In the genomic region with DNA sequence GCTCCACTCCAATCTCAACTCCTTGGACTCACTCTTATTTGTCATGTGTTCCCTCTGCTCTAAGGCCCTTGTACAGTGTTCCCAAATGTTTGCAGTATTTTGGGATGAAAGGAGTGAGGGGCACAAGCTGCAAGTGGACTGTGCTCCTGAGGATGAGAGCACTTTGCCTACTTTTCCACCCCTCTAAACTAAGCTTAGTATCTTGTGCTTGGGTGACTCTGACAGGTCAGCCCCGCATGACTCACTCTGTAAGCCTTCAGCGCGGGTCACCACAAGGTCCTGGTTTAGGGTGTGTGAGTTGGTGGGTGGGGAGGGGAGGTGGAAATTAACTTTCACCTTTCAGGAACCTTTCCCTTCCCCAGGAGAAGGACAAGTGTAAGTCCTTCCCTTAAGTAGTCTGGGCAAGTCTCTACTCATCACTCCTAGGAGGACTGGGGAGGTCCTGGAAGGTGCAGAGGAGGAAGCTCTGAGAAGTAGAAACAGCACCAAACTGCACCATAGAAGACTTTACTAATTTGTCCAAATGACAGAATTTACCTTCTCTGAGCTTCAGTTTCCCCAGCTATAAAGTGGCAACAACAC, we compare ENCODE assay signal across 1 cellular context.
TF ChIP-seq lines count a peak whose summit lies in the region.

No MANE protein-coding gene starts in this region.

TF ChIP-seq in K562, 482 proteins besides CTCF, POLR2A, EP300 and RAD21 (continued from another document and continues in another):
- peak; percentile 37 for TF ChIP-seq SMAD4 (CRISPR knock-in tag; conservative IDR thresholded peaks at IDR 0.05)
- peak; percentile 46; the same call in 1 of the 2 replicates for TF ChIP-seq CTBP1 (IDR thresholded peaks at IDR 0.05; ENCODE audit: borderline replicate concordance)
- no peak for TF ChIP-seq TEAD2 (tag; IDR thresholded peaks at IDR 0.05)
- no peak for TF ChIP-seq NR1H2 (CRISPR knock-in tag; IDR thresholded peaks at IDR 0.05)
- no peak for TF ChIP-seq HIVEP1 (CRISPR knock-in tag; IDR thresholded peaks at IDR 0.05)
- TF ChIP-seq SMAD2 (IDR thresholded peaks at IDR 0.05; ENCODE audit: low read depth, low read length): no peak
- TF ChIP-seq SAP30 (IDR thresholded peaks at IDR 0.05; ENCODE audit: borderline replicate concordance, insufficient read depth, low read depth, low read length, poor library complexity, severe bottlenecking): no peak
- TF ChIP-seq, protein P1, sequence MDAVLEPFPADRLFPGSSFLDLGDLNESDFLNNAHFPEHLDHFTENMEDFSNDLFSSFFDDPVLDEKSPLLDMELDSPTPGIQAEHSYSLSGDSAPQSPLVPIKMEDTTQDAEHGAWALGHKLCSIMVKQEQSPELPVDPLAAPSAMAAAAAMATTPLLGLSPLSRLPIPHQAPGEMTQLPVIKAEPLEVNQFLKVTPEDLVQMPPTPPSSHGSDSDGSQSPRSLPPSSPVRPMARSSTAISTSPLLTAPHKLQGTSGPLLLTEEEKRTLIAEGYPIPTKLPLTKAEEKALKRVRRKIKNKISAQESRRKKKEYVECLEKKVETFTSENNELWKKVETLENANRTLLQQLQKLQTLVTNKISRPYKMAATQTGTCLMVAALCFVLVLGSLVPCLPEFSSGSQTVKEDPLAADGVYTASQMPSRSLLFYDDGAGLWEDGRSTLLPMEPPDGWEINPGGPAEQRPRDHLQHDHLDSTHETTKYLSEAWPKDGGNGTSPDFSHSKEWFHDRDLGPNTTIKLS (IDR thresholded peaks at IDR 0.05; ENCODE audit: borderline replicate concordance, low read depth): no peak; the same call in 1 of the 2 replicates
- no peak for TF ChIP-seq ZNF134 (CRISPR knock-in tag; conservative IDR thresholded peaks at IDR 0.05)
- TF ChIP-seq NCOA6 (IDR thresholded peaks at IDR 0.05): 0 out of 2 replicates have a peak, but pooled peaks have one; percentile 11
- no peak for TF ChIP-seq SMAD3 (CRISPR knock-in tag; conservative IDR thresholded peaks at IDR 0.05)
- TF ChIP-seq, protein P2, sequence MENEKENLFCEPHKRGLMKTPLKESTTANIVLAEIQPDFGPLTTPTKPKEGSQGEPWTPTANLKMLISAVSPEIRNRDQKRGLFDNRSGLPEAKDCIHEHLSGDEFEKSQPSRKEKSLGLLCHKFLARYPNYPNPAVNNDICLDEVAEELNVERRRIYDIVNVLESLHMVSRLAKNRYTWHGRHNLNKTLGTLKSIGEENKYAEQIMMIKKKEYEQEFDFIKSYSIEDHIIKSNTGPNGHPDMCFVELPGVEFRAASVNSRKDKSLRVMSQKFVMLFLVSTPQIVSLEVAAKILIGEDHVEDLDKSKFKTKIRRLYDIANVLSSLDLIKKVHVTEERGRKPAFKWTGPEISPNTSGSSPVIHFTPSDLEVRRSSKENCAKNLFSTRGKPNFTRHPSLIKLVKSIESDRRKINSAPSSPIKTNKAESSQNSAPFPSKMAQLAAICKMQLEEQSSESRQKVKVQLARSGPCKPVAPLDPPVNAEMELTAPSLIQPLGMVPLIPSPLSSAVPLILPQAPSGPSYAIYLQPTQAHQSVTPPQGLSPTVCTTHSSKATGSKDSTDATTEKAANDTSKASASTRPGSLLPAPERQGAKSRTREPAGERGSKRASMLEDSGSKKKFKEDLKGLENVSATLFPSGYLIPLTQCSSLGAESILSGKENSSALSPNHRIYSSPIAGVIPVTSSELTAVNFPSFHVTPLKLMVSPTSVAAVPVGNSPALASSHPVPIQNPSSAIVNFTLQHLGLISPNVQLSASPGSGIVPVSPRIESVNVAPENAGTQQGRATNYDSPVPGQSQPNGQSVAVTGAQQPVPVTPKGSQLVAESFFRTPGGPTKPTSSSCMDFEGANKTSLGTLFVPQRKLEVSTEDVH (IDR thresholded peaks at IDR 0.05; ENCODE audit: low read depth, partially characterized antibody): no peak
- no peak for TF ChIP-seq CREB3 (tag; conservative IDR thresholded peaks at IDR 0.05; ENCODE audit: low read depth)
- no peak for TF ChIP-seq E4F1 (CRISPR knock-in tag; IDR thresholded peaks at IDR 0.05; ENCODE audit: borderline replicate concordance)
- TF ChIP-seq, protein P3, sequence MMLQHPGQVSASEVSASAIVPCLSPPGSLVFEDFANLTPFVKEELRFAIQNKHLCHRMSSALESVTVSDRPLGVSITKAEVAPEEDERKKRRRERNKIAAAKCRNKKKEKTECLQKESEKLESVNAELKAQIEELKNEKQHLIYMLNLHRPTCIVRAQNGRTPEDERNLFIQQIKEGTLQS (IDR thresholded peaks at IDR 0.05): peak; percentile 95
- TF ChIP-seq, protein P3 (CRISPR knock-in tag; conservative IDR thresholded peaks at IDR 0.05): peak; percentile 51
- TF ChIP-seq PHF20 (IDR thresholded peaks at IDR 0.05; ENCODE audit: partially characterized antibody): no peak
- TF ChIP-seq TBP (optimal IDR thresholded peaks at IDR 0.05; ENCODE audit: low read depth, low read length): peak; percentile 33
- no peak for TF ChIP-seq PPARD (CRISPR knock-in tag; IDR thresholded peaks at IDR 0.05)
- no peak for TF ChIP-seq DNMT1 (IDR thresholded peaks at IDR 0.05)
- no peak for TF ChIP-seq ZNF699 (CRISPR knock-in tag; IDR thresholded peaks at IDR 0.05; ENCODE audit: insufficient replicate concordance)
- TF ChIP-seq, protein P4, sequence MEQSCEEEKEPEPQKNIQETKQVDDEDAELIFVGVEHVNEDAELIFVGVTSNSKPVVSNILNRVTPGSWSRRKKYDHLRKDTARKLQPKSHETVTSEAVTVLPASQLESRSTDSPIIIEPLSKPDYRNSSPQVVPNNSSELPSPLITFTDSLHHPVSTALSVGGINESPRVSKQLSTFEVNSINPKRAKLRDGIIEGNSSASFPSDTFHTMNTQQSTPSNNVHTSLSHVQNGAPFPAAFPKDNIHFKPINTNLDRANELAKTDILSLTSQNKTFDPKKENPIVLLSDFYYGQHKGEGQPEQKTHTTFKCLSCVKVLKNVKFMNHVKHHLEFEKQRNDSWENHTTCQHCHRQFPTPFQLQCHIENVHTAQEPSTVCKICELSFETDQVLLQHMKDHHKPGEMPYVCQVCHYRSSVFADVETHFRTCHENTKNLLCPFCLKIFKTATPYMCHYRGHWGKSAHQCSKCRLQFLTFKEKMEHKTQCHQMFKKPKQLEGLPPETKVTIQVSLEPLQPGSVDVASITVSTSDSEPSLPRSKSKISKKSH (CRISPR knock-in tag; IDR thresholded peaks at IDR 0.05): no peak
- TF ChIP-seq ZNF609 (CRISPR knock-in tag; IDR thresholded peaks at IDR 0.05; ENCODE audit: borderline replicate concordance): no peak
- TF ChIP-seq FOXK2 (conservative IDR thresholded peaks at IDR 0.05 in 1 of 2, IDR thresholded peaks at IDR 0.05 in 1 of 2; ENCODE audit: low read depth in 2 of 2): peak in 1 of 2 experiments; percentile 18; a peak in 1 of 4 replicates
- TF ChIP-seq GABPB1 (CRISPR knock-in tag; IDR thresholded peaks at IDR 0.05): no peak
- no peak for TF ChIP-seq NONO (IDR thresholded peaks at IDR 0.05; ENCODE audit: low read depth in 2 of 2, low read length in 1 of 2)
- TF ChIP-seq TEAD1 (CRISPR knock-in tag; IDR thresholded peaks at IDR 0.05): peak; percentile 33 to 45; a peak in 1 of 4 replicates
- TF ChIP-seq MTA2 (IDR thresholded peaks at IDR 0.05; ENCODE audit: low read depth): no peak
- no peak for TF ChIP-seq ZNF655 (CRISPR knock-in tag; IDR thresholded peaks at IDR 0.05)
- no peak for TF ChIP-seq ATF1 (CRISPR knock-in tag; IDR thresholded peaks at IDR 0.05)
- no peak for TF ChIP-seq ATF1 (tag; IDR thresholded peaks at IDR 0.05)
- no peak for TF ChIP-seq RUNX1 (IDR thresholded peaks at IDR 0.05; ENCODE audit: low read depth)
- TF ChIP-seq, protein P5, sequence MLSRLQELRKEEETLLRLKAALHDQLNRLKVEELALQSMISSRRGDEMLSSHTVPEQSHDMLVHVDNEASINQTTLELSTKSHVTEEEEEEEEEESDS (CRISPR knock-in tag; IDR thresholded peaks at IDR 0.05): no peak
- TF ChIP-seq ZNF184 (CRISPR knock-in tag; IDR thresholded peaks at IDR 0.05): no peak
- TF ChIP-seq KLF16 (IDR thresholded peaks at IDR 0.05): no peak
- peak; percentile 30; the same call in 1 of the 2 replicates for TF ChIP-seq MXI1 (IDR thresholded peaks at IDR 0.05; ENCODE audit: low read depth, low read length)
- TF ChIP-seq NEUROD1 (IDR thresholded peaks at IDR 0.05; ENCODE audit: borderline replicate concordance, low read depth, low read length, partially characterized antibody): peak; percentile 23
- TF ChIP-seq EGR1 (conservative IDR thresholded peaks at IDR 0.05): peak; percentile 52
- TF ChIP-seq TARDBP (IDR thresholded peaks at IDR 0.05): peak; percentile 19; the same call in 1 of the 2 replicates
- TF ChIP-seq ZNF589 (CRISPR knock-in tag; IDR thresholded peaks at IDR 0.05; ENCODE audit: low read depth): no peak
- TF ChIP-seq FOS (IDR thresholded peaks at IDR 0.05; ENCODE audit: extremely low read depth, insufficient read length): peak; percentile 64
- TF ChIP-seq MCM5 (IDR thresholded peaks at IDR 0.05; ENCODE audit: low read depth): no peak
